In the genomic region with DNA sequence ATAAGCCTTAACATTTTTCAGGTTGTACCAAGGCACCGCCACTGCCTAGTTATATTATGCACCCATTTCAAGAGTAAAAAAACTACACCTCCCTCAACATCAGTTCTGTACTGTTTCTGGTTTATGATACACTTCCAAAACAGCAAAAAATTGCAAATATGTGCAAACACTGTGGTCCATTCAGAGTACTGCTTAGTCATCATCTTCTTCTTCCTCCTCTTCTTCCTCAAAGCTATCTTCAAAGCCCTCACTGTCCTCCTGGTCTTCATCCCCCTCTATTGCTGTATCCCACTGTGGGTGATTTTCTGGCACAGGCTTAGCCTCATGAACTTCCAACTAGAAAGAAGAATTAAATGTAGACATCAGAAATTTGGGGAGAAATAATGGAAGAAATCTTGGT, we compare ENCODE assay signal across 12 cellular contexts. TPM values are rescaled to one million over a fixed set of nuclear protein-coding genes. Genes with fewer than 3 reads are reported as not detected.
DNase-seq lines count a peak whose midpoint lies in the region; ATAC-seq, FAIRE-seq and TF ChIP-seq lines count a peak whose summit lies in the region.
"Not testable (repeated sequence)": the region's sequence is repeated elsewhere in the genome, so short reads cannot be mapped to it uniquely, and the experiment has no call there.
"Had no signal": no experiment of that assay in that cellular context is flagged by ENCODE, and none has a peak within 500 bp of the region (broad histone marks: within the 10 kb centered on the region; RNA-seq: fewer than 3 reads in every experiment).

No MANE protein-coding gene starts in this region.

- not testable (repeated sequence) for H3K9me1 ChIP-seq in IMR-90 (ENCODE audit: insufficient read depth, low read length)

- ATAC-seq in IMR-90 (ENCODE audit: low read depth); activated T-cell treated with anti-CD3 and anti-CD28 coated beads, Interleukin-2, amount 50 U/mL, for 72 hours (replicated peaks in 1 of 2); stimulated activated memory B cell treated with anti-CD40 and anti-IgM and Interleukin-4, amounts not matched to agents 10 μg/mL and 1 μg/mL and 100 μg/mL, for 72 hours: not testable (repeated sequence)

- H3K9me3 Mint-ChIP-seq in activated T-cell treated with anti-CD3 and anti-CD28 coated beads, Interleukin-2, amount 50 U/mL, for 72 hours; activated naive CD8-positive, alpha-beta T cell (ENCODE audit: low read depth); dendritic cell treated with granulocyte-macrophage colony-stimulating factor and Interleukin-4, amounts not matched to agents 40 ng/mL and 50 ng/mL, for 4 days; stimulated activated memory B cell treated with anti-CD40 and anti-IgM and Interleukin-4, amounts not matched to agents 10 μg/mL and 1 μg/mL and 100 μg/mL, for 72 hours: not testable (repeated sequence)

- not testable (repeated sequence) for H3K4me3 Mint-ChIP-seq in activated T-cell treated with anti-CD3 and anti-CD28 coated beads, Interleukin-2, amount 50 U/mL, for 72 hours; activated naive CD8-positive, alpha-beta T cell; dendritic cell treated with granulocyte-macrophage colony-stimulating factor and Interleukin-4, amounts not matched to agents 40 ng/mL and 50 ng/mL, for 4 days; stimulated activated memory B cell treated with anti-CD40 and anti-IgM and Interleukin-4, amounts not matched to agents 10 μg/mL and 1 μg/mL and 100 μg/mL, for 72 hours

- H3K4me1 ChIP-seq in IMR-90 (ENCODE audit: control insufficient read depth, insufficient read depth, low read length) = not testable (repeated sequence)
- peaks cover 51% of the 10 kb centered on the region for H3K4me1 ChIP-seq in OCI-LY3 (ENCODE audit: low read length)

- in situ Hi-C loops in IMR-90 (cut with MboI; ENCODE audit: low sequenced_read_pairs) = not testable (repeated sequence)

- not testable (repeated sequence) for H3K27me3 Mint-ChIP-seq in activated T-cell treated with anti-CD3 and anti-CD28 coated beads, Interleukin-2, amount 50 U/mL, for 72 hours (ENCODE audit: low read depth); activated naive CD8-positive, alpha-beta T cell; dendritic cell treated with granulocyte-macrophage colony-stimulating factor and Interleukin-4, amounts not matched to agents 40 ng/mL and 50 ng/mL, for 4 days; stimulated activated memory B cell treated with anti-CD40 and anti-IgM and Interleukin-4, amounts not matched to agents 10 μg/mL and 1 μg/mL and 100 μg/mL, for 72 hours

- CTCF ChIA-PET in IMR-90 (lab: Yijun Ruan, JAX) = not testable (repeated sequence)

- H2BK120ac ChIP-seq in IMR-90 (ENCODE audit: low read depth, low read length) = not testable (repeated sequence)

- not testable (repeated sequence) for H4K91ac ChIP-seq in IMR-90 (ENCODE audit: insufficient read depth, low read depth, low read length)

- H3K79me1 ChIP-seq in IMR-90 (ENCODE audit: low read depth in 1 of 2, low read length in 2 of 2) = peaks cover 0 to 15% of the 10 kb centered on the region in 2 experiments; a peak in 3 of 4 replicates

- not testable (repeated sequence) for H2BK5ac ChIP-seq in IMR-90 (ENCODE audit: low read depth, low read length, poor library complexity, severe bottlenecking)

- H3K14ac ChIP-seq in IMR-90 (replicated peaks; ENCODE audit: low read depth, low read length) = not testable (repeated sequence)

- not testable (repeated sequence) for TF ChIP-seq RAD21 in IMR-90 (IDR thresholded peaks at IDR 0.05; ENCODE audit: low read length)

- H3K56ac ChIP-seq in IMR-90 (ENCODE audit: extremely low read depth, insufficient read depth, low read length) = not testable (repeated sequence)

- H2AK9ac ChIP-seq in IMR-90 (replicated peaks; ENCODE audit: low read depth, low read length, poor library complexity) = not testable (repeated sequence)

- not testable (repeated sequence) for H3K79me2 ChIP-seq in OCI-LY3 (ENCODE audit: low read length)

- not testable (repeated sequence) for H3K18ac ChIP-seq in IMR-90 (ENCODE audit: low read depth, low read length)

- not testable (repeated sequence) for H4K5ac ChIP-seq in IMR-90 (ENCODE audit: low read depth, low read length)

- BruUV-seq in IMR-90 (replicated peaks; lab: Mats Ljungman, UMichigan) = not testable (repeated sequence)

- not testable (repeated sequence) for H2BK20ac ChIP-seq in IMR-90 (ENCODE audit: low read depth, low read length)

- peak; percentile 56 for FAIRE-seq in GM12891 (lab: Jason Lieb, UNC)

- not testable (repeated sequence) for H3K9ac ChIP-seq in IMR-90 (ENCODE audit: low read depth, low read length); OCI-LY3 (ENCODE audit: low read length)

- H3K27me3 ChIP-seq in IMR-90 (ENCODE audit: control insufficient read depth, insufficient read depth, low read length); OCI-LY3 (ENCODE audit: low read depth, low read length): not testable (repeated sequence)

- not testable (repeated sequence) for H4K20me1 ChIP-seq in IMR-90 (ENCODE audit: insufficient read depth, low read length); OCI-LY3 (ENCODE audit: insufficient read depth, low read length)

- not testable (repeated sequence) for TF ChIP-seq CTCF in IMR-90 (conservative IDR thresholded peaks at IDR 0.05; ENCODE audit: low read depth, low read length); OCI-LY3 (IDR thresholded peaks at IDR 0.05; ENCODE audit: low read depth, low read length)

- H3K4ac ChIP-seq in IMR-90 (ENCODE audit: low read depth, low read length) = not testable (repeated sequence)

- not testable (repeated sequence) for H3K23ac ChIP-seq in IMR-90 (ENCODE audit: low read depth, low read length)

- H4K8ac ChIP-seq in IMR-90 (ENCODE audit: low read depth in 2 of 2, low read length in 2 of 2) = not testable (repeated sequence)

- H2AK5ac ChIP-seq in IMR-90 (ENCODE audit: low read depth, low read length) = not testable (repeated sequence)

- H3K9me3 ChIP-seq in IMR-90 (ENCODE audit: control insufficient read depth, insufficient read depth, low read length); OCI-LY3 (ENCODE audit: insufficient read depth, low read length): not testable (repeated sequence)

- not testable (repeated sequence) for DNase-seq in GM12891 (ENCODE audit: insufficient read length, low spot score); IMR-90; activated T-cell treated with anti-CD3 and anti-CD28 coated beads, Interleukin-2, amount 50 U/mL, for 72 hours

- POLR2A ChIA-PET in IMR-90 (lab: Charles Lee; ENCODE audit: unreplicated experiment) = not testable (repeated sequence)

- no CpG with 5 or more reads among the region's 1 CpG for WGBS in IMR-90 (ENCODE audit: extremely low coverage in 2 of 2, insufficient read length in 1 of 2), 2 experiments

- H3K4me3 ChIP-seq in IMR-90 (ENCODE audit: insufficient read depth, low read depth, low read length); OCI-LY3 (ENCODE audit: low read length): not testable (repeated sequence)

- not testable (repeated sequence) for H3K4me2 ChIP-seq in IMR-90 (ENCODE audit: low read depth, low read length)
- peak overlapping the region; percentile 63 for H3K4me2 ChIP-seq in OCI-LY3 (ENCODE audit: low read length)

- dilution Hi-C loops in IMR-90 (cut with HindIII; ENCODE audit: low sequenced_read_pairs, unreplicated experiment) = not testable (repeated sequence)

- TF ChIP-seq POLR2A in GM12891 (IDR thresholded peaks at IDR 0.05; ENCODE audit: low read depth, low read length); IMR-90 (IDR thresholded peaks at IDR 0.05; ENCODE audit: low read depth, low read length): not testable (repeated sequence)

- H3K36me3 ChIP-seq in IMR-90 (ENCODE audit: control insufficient read depth, insufficient read depth, low read length) = peaks cover 13% of the 10 kb centered on the region
- not testable (repeated sequence) for H3K36me3 ChIP-seq in OCI-LY3 (replicated peaks; ENCODE audit: low read depth, low read length)

- peak overlapping the region; percentile 9 for H3K27ac Mint-ChIP-seq in activated T-cell treated with anti-CD3 and anti-CD28 coated beads, Interleukin-2, amount 50 U/mL, for 72 hours
- H3K27ac Mint-ChIP-seq in activated naive CD8-positive, alpha-beta T cell = peak overlapping the region; percentile 81
- H3K27ac Mint-ChIP-seq in dendritic cell treated with granulocyte-macrophage colony-stimulating factor and Interleukin-4, amounts not matched to agents 40 ng/mL and 50 ng/mL, for 4 days = peak overlapping the region; percentile 44
- peak overlapping the region; percentile 47 for H3K27ac Mint-ChIP-seq in stimulated activated memory B cell treated with anti-CD40 and anti-IgM and Interleukin-4, amounts not matched to agents 10 μg/mL and 1 μg/mL and 100 μg/mL, for 72 hours

- not testable (repeated sequence) for H3K36me3 Mint-ChIP-seq in activated T-cell treated with anti-CD3 and anti-CD28 coated beads, Interleukin-2, amount 50 U/mL, for 72 hours (ENCODE audit: insufficient read depth in 2 of 2)
- H3K36me3 Mint-ChIP-seq in activated naive CD8-positive, alpha-beta T cell = peaks cover 10% of the 10 kb centered on the region
- peaks cover 78% of the 10 kb centered on the region for H3K36me3 Mint-ChIP-seq in dendritic cell treated with granulocyte-macrophage colony-stimulating factor and Interleukin-4, amounts not matched to agents 40 ng/mL and 50 ng/mL, for 4 days (ENCODE audit: low read depth)
- peaks cover 48% of the 10 kb centered on the region for H3K36me3 Mint-ChIP-seq in stimulated activated memory B cell treated with anti-CD40 and anti-IgM and Interleukin-4, amounts not matched to agents 10 μg/mL and 1 μg/mL and 100 μg/mL, for 72 hours

- not testable (repeated sequence) for H3K27ac ChIP-seq in IMR-90 (ENCODE audit: insufficient read depth, low read length)
- peak overlapping the region; percentile 77 for H3K27ac ChIP-seq in OCI-LY3 (ENCODE audit: low read length)

- peaks cover 25% of the 10 kb centered on the region for H3K4me1 Mint-ChIP-seq in activated T-cell treated with anti-CD3 and anti-CD28 coated beads, Interleukin-2, amount 50 U/mL, for 72 hours (ENCODE audit: low read depth)
- peaks cover 20% of the 10 kb centered on the region for H3K4me1 Mint-ChIP-seq in activated naive CD8-positive, alpha-beta T cell (ENCODE audit: low read depth)
- H3K4me1 Mint-ChIP-seq in dendritic cell treated with granulocyte-macrophage colony-stimulating factor and Interleukin-4, amounts not matched to agents 40 ng/mL and 50 ng/mL, for 4 days (ENCODE audit: low read depth) = peaks cover 12% of the 10 kb centered on the region
- peaks cover 34% of the 10 kb centered on the region for H3K4me1 Mint-ChIP-seq in stimulated activated memory B cell treated with anti-CD40 and anti-IgM and Interleukin-4, amounts not matched to agents 10 μg/mL and 1 μg/mL and 100 μg/mL, for 72 hours

- H2AFZ ChIP-seq in IMR-90 (replicated peaks; ENCODE audit: low read length, poor library complexity); OCI-LY3 (ENCODE audit: low read depth, low read length): not testable (repeated sequence)

- intact Hi-C loops in IMR-90 (cut with micrococcal nuclease); dendritic cell treated with granulocyte-macrophage colony-stimulating factor and Interleukin-4, amounts not matched to agents 40 ng/mL and 50 ng/mL, for 4 days (cut with micrococcal nuclease): not testable (repeated sequence)

- H2BK15ac ChIP-seq in IMR-90 (ENCODE audit: low read depth, low read length) = not testable (repeated sequence)

RNA-seq across cellular contexts. Expression of gene SCML4, which starts 47.4 kb away (rescaled TPM):
- polyA plus RNA-seq in GM12891 (2012; ENCODE audit: low read depth, missing spikeins) = 0.10 TPM
- not detected in 2 replicates for total RNA-seq in IMR-90 (2012; rRNA removed)
- polyA plus RNA-seq in IMR-90 (2012; rRNA removed) = not detected in 2 replicates
- polyA plus RNA-seq in IMR-90 (2012; cell fraction: cytosol; rRNA removed) = not detected in 2 replicates
- polyA plus RNA-seq in IMR-90 (2012; cell fraction: nucleus; rRNA removed; ENCODE audit: low replicate concordance) = not detected in 2 replicates
- total RNA-seq in activated T-cell treated with anti-CD3 and anti-CD28 coated beads, Interleukin-2, amount 50 U/mL, for 72 hours = 10 to 100 TPM in 1 of 2 donors, 1 to 10 TPM in 1; 9.7 to 13.9 TPM
- total RNA-seq: A673, Calu3, Daoy, GM23248, H7 had no signal
- polyA plus RNA-seq: GM23248 had no signal

Comparison
In these comparisons a context has a peak if more than half of its experiments do, and no peak if none do; other contexts are left out.
1. H3K27ac Mint-ChIP-seq: peak in every context shown above with its lines; median percentile 81 in activated naive CD8-positive, alpha-beta T cell; 47 in stimulated activated memory B cell treated with anti-CD40 and anti-IgM and Interleukin-4, amounts not matched to agents 10 μg/mL and 1 μg/mL and 100 μg/mL, for 72 hours; 44 in dendritic cell treated with granulocyte-macrophage colony-stimulating factor and Interleukin-4, amounts not matched to agents 40 ng/mL and 50 ng/mL, for 4 days; 9 in activated T-cell treated with anti-CD3 and anti-CD28 coated beads, Interleukin-2, amount 50 U/mL, for 72 hours.
2. RNA of gene SCML4, which starts 47.4 kb away (total RNA-seq): 9.7 to 13.9 TPM in activated T-cell treated with anti-CD3 and anti-CD28 coated beads, Interleukin-2, amount 50 U/mL, for 72 hours; not detected in IMR-90; every median in the first group is over 10 times any median in the second.